In the genomic region with DNA sequence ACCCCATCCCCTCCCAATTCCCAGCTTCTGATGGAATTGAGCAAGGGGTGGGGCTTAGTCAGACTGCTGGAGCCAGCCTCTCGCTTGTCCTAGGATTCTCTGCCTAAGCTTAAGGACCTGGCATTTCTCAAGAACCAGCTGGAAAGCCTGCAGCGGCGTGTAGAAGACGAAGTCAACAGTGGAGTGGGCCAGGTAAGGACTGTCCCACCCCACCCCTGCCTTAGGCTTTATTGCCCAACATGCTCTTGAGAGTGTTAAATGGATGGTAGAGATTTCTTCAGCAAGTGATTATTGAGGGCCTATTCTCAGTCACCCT, we compare ENCODE assay signal across 1 cellular context.
TF ChIP-seq lines count a peak whose summit lies in the region.

No MANE protein-coding gene starts in this region.

TF ChIP-seq in GM12878, 131 proteins besides CTCF, POLR2A, EP300 and RAD21:
- TF ChIP-seq, protein P1, sequence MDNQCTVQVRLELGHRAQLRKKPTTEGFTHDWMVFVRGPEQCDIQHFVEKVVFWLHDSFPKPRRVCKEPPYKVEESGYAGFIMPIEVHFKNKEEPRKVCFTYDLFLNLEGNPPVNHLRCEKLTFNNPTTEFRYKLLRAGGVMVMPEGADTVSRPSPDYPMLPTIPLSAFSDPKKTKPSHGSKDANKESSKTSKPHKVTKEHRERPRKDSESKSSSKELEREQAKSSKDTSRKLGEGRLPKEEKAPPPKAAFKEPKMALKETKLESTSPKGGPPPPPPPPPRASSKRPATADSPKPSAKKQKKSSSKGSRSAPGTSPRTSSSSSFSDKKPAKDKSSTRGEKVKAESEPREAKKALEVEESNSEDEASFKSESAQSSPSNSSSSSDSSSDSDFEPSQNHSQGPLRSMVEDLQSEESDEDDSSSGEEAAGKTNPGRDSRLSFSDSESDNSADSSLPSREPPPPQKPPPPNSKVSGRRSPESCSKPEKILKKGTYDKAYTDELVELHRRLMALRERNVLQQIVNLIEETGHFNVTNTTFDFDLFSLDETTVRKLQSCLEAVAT (IDR thresholded peaks at IDR 0.05): no peak
- TF ChIP-seq, protein P2, sequence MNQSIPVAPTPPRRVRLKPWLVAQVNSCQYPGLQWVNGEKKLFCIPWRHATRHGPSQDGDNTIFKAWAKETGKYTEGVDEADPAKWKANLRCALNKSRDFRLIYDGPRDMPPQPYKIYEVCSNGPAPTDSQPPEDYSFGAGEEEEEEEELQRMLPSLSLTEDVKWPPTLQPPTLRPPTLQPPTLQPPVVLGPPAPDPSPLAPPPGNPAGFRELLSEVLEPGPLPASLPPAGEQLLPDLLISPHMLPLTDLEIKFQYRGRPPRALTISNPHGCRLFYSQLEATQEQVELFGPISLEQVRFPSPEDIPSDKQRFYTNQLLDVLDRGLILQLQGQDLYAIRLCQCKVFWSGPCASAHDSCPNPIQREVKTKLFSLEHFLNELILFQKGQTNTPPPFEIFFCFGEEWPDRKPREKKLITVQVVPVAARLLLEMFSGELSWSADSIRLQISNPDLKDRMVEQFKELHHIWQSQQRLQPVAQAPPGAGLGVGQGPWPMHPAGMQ (IDR thresholded peaks at IDR 0.05; ENCODE audit: borderline replicate concordance): no peak
- TF ChIP-seq, protein P3, sequence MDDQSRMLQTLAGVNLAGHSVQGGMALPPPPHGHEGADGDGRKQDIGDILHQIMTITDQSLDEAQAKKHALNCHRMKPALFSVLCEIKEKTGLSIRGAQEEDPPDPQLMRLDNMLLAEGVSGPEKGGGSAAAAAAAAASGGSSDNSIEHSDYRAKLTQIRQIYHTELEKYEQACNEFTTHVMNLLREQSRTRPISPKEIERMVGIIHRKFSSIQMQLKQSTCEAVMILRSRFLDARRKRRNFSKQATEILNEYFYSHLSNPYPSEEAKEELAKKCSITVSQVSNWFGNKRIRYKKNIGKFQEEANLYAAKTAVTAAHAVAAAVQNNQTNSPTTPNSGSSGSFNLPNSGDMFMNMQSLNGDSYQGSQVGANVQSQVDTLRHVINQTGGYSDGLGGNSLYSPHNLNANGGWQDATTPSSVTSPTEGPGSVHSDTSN (IDR thresholded peaks at IDR 0.05; ENCODE audit: insufficient replicate concordance, low read depth, low read length): no peak
- TF ChIP-seq ZZZ3 (IDR thresholded peaks at IDR 0.05; ENCODE audit: control insufficient read depth, insufficient read length, low read depth) (no peak), CBFB (IDR thresholded peaks at IDR 0.05; ENCODE audit: low read depth) (no peak), NBN (IDR thresholded peaks at IDR 0.05) (no peak), SP1 (IDR thresholded peaks at IDR 0.05; ENCODE audit: low read depth, low read length) (no peak), PML (IDR thresholded peaks at IDR 0.05; ENCODE audit: low read length) (no peak), SUZ12 (IDR thresholded peaks at IDR 0.05; ENCODE audit: unreplicated experiment) (no peak), NRF1 (conservative IDR thresholded peaks at IDR 0.05; ENCODE audit: low read depth, low read length) (no peak), SUPT20H (IDR thresholded peaks at IDR 0.05; ENCODE audit: borderline replicate concordance, control insufficient read depth, low read depth, low read length) (no peak), TBL1XR1 (IDR thresholded peaks at IDR 0.05; ENCODE audit: low read depth, low read length) (no peak), HCFC1 (IDR thresholded peaks at IDR 0.05; ENCODE audit: low read length) (no peak), CBX5 (IDR thresholded peaks at IDR 0.05; ENCODE audit: low read depth) (no peak), MYB (IDR thresholded peaks at IDR 0.05; ENCODE audit: borderline replicate concordance, low read depth, low read length) (no peak), JUND (IDR thresholded peaks at IDR 0.05; ENCODE audit: low read depth, low read length) (no peak)
- TF ChIP-seq, protein P4, sequence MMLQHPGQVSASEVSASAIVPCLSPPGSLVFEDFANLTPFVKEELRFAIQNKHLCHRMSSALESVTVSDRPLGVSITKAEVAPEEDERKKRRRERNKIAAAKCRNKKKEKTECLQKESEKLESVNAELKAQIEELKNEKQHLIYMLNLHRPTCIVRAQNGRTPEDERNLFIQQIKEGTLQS (IDR thresholded peaks at IDR 0.05; ENCODE audit: borderline replicate concordance, extremely low read depth, low read depth, low read length): no peak
- TF ChIP-seq, protein P5, sequence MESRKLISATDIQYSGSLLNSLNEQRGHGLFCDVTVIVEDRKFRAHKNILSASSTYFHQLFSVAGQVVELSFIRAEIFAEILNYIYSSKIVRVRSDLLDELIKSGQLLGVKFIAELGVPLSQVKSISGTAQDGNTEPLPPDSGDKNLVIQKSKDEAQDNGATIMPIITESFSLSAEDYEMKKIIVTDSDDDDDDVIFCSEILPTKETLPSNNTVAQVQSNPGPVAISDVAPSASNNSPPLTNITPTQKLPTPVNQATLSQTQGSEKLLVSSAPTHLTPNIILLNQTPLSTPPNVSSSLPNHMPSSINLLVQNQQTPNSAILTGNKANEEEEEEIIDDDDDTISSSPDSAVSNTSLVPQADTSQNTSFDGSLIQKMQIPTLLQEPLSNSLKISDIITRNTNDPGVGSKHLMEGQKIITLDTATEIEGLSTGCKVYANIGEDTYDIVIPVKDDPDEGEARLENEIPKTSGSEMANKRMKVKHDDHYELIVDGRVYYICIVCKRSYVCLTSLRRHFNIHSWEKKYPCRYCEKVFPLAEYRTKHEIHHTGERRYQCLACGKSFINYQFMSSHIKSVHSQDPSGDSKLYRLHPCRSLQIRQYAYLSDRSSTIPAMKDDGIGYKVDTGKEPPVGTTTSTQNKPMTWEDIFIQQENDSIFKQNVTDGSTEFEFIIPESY (IDR thresholded peaks at IDR 0.05): no peak
- TF ChIP-seq, protein P6, sequence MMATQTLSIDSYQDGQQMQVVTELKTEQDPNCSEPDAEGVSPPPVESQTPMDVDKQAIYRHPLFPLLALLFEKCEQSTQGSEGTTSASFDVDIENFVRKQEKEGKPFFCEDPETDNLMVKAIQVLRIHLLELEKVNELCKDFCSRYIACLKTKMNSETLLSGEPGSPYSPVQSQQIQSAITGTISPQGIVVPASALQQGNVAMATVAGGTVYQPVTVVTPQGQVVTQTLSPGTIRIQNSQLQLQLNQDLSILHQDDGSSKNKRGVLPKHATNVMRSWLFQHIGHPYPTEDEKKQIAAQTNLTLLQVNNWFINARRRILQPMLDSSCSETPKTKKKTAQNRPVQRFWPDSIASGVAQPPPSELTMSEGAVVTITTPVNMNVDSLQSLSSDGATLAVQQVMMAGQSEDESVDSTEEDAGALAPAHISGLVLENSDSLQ (IDR thresholded peaks at IDR 0.05): no peak
